In genomic region chr6:146788115-146788514, GRCh38 we compare ENCODE assay signal across 16 cellular contexts.
A peak's percentile ranks its signal among the peaks of the same experiment; 100 is the strongest.
DNase-seq lines count a peak whose midpoint lies in the region; TF ChIP-seq lines count a peak whose summit lies in the region.
"Had no signal": no experiment of that assay in that cellular context is flagged by ENCODE, and none has a peak within 500 bp of the region (broad histone marks: within the 10 kb centered on the region; RNA-seq: fewer than 3 reads in every experiment).

No MANE protein-coding gene starts in this region.

- no peak overlapping the region for H3K4me2 ChIP-seq in trophoblast cell (ENCODE audit: low read length)

- no peak overlapping the region for H3K23ac ChIP-seq in trophoblast cell (ENCODE audit: low read length)

- peaks cover 0 to 2% of the 10 kb centered on the region in 2 experiments for H3K4me1 ChIP-seq in trophoblast cell (ENCODE audit: control insufficient read depth in 1 of 2, insufficient read depth in 2 of 2, low read length in 2 of 2)
- H3K4me1 ChIP-seq: SJCRH30 had no signal

- peaks cover 0 to 3% of the 10 kb centered on the region in 2 experiments for H3K36me3 ChIP-seq in trophoblast cell (ENCODE audit: control insufficient read depth in 1 of 2, insufficient read depth in 2 of 2, low read length in 2 of 2)
- H3K36me3 ChIP-seq: SJCRH30 had no signal

- no peak overlapping the region for H3K4ac ChIP-seq in trophoblast cell (ENCODE audit: low read depth, low read length)

- no peak overlapping the region for H4K12ac ChIP-seq in trophoblast cell (ENCODE audit: low read depth, low read length)

- no peak for TF ChIP-seq CTCF in fibroblast of mammary gland (conservative IDR thresholded peaks at IDR 0.05; ENCODE audit: control insufficient read depth, insufficient read depth, low read depth, low read length)

- H3K36me3 Mint-ChIP-seq in activated naive CD8-positive, alpha-beta T cell treated with anti-CD3 and anti-CD28 coated beads for 36 hours, result no peaks in the 10 kb centered on the region

- H3K4me1 Mint-ChIP-seq in activated naive CD8-positive, alpha-beta T cell treated with anti-CD3 and anti-CD28 coated beads for 36 hours, result no peaks in the 10 kb centered on the region

- no peak overlapping the region for H4K8ac ChIP-seq in trophoblast cell (ENCODE audit: low read depth, low read length)

- no peak overlapping the region for H2AK5ac ChIP-seq in trophoblast cell (ENCODE audit: low read length)

- DNase-seq in AG08395 (ENCODE audit: low spot score) (peak; percentile 9), LHCN-M2 (ENCODE audit: low read depth) (peak; percentile 17), fibroblast of mammary gland (ENCODE audit: low read depth) (peak; percentile 18), trophoblast cell (no peak), NCI-H1048 (lab: John Stamatoyannopoulos, UW) (no peak)
- no peak for DNase-seq in activated naive CD8-positive, alpha-beta T cell treated with anti-CD3 and anti-CD28 coated beads for 36 hours
- no peak for DNase-seq in activated CD8-positive, alpha-beta memory T cell treated with anti-CD3 and anti-CD28 coated beads for 24 hours
- DNase-seq: EL, H7, NCI-H1436, NCI-H2029 treated with DMSO at 0.1 percent for 48 hours, NCI-H774, SJCRH30 had no signal

- H3K27ac Mint-ChIP-seq in activated naive CD8-positive, alpha-beta T cell treated with anti-CD3 and anti-CD28 coated beads for 36 hours, result no peak overlapping the region

- H3K18ac ChIP-seq in trophoblast cell (ENCODE audit: low read length), result no peak overlapping the region

- no CpG with 5 or more reads among the region's 4 CpGs for WGBS in trophoblast cell (ENCODE audit: extremely low coverage, insufficient coverage, insufficient read length)

- no peak overlapping the region for H3K4me3 ChIP-seq in fibroblast of mammary gland (ENCODE audit: control insufficient read depth, low read depth, low read length)
- no peak overlapping the region for H3K4me3 ChIP-seq in trophoblast cell (ENCODE audit: low read depth, low read length)
- H3K4me3 ChIP-seq: K562, SJCRH30 had no signal

- no peak overlapping the region for H2AFZ ChIP-seq in trophoblast cell (ENCODE audit: insufficient read depth, low read length, poor library complexity)

- no peak overlapping the region for H3K4me3 Mint-ChIP-seq in activated naive CD8-positive, alpha-beta T cell treated with anti-CD3 and anti-CD28 coated beads for 36 hours

- no peak overlapping the region for H2BK12ac ChIP-seq in trophoblast cell (ENCODE audit: low read length)

- H3K14ac ChIP-seq in trophoblast cell (ENCODE audit: low read length), result no peak overlapping the region

- H2BK120ac ChIP-seq in trophoblast cell (ENCODE audit: insufficient read depth, low read length, poor library complexity), result no peak overlapping the region

- peaks cover 3% of the 10 kb centered on the region for H3K9me3 ChIP-seq in trophoblast cell (ENCODE audit: insufficient read depth, low read depth, low read length)
- H3K9me3 ChIP-seq: SJCRH30 had no signal

- no peak overlapping the region for H3K9ac ChIP-seq in trophoblast cell (ENCODE audit: low read length)

- H2BK5ac ChIP-seq in trophoblast cell (ENCODE audit: low read depth, low read length, poor library complexity), result no peak overlapping the region

- H3K27me3 ChIP-seq in trophoblast cell (ENCODE audit: insufficient read depth, low read length), result no peaks in the 10 kb centered on the region
- H3K27me3 ChIP-seq: SJCRH30 had no signal

- no peak overlapping the region for H3K27ac ChIP-seq in trophoblast cell (ENCODE audit: low read depth, low read length)
- H3K27ac ChIP-seq: C4-2B, HL-60, SJCRH30 had no signal

- H3K9me3 Mint-ChIP-seq in activated naive CD8-positive, alpha-beta T cell treated with anti-CD3 and anti-CD28 coated beads for 36 hours, result peaks cover 2% of the 10 kb centered on the region

- H3K79me2 ChIP-seq in trophoblast cell (ENCODE audit: control insufficient read depth, insufficient read depth, low read length, poor library complexity), result no peaks in the 10 kb centered on the region

- peaks cover 2% of the 10 kb centered on the region for H3K79me1 ChIP-seq in trophoblast cell (ENCODE audit: low read length)

- peaks cover 3% of the 10 kb centered on the region for H3K27me3 Mint-ChIP-seq in activated naive CD8-positive, alpha-beta T cell treated with anti-CD3 and anti-CD28 coated beads for 36 hours

- H4K91ac ChIP-seq in trophoblast cell (ENCODE audit: low read depth, low read length), result peak overlapping the region; percentile 65

Comparison
In these comparisons a context has a peak if more than half of its experiments do, and no peak if none do; other contexts are left out.
1. DNase-seq: peak in AG08395 (single experiment), LHCN-M2 (single experiment) and fibroblast of mammary gland (single experiment); none in trophoblast cell (0 of 2), NCI-H1048 (single experiment), activated naive CD8-positive, alpha-beta T cell treated with anti-CD3 and anti-CD28 coated beads for 36 hours (single experiment) and activated CD8-positive, alpha-beta memory T cell treated with anti-CD3 and anti-CD28 coated beads for 24 hours (single experiment).